14 cellular contexts compared by ENCODE assay signal in genomic region chr3:175270199-175270837, GRCh38.
A peak's percentile ranks its signal among the peaks of the same experiment; 100 is the strongest.
DNase-seq lines count a peak whose midpoint lies in the region; ATAC-seq and TF ChIP-seq lines count a peak whose summit lies in the region.
"Had no signal": no experiment of that assay in that cellular context is flagged by ENCODE, and none has a peak within 500 bp of the region (broad histone marks: within the 10 kb centered on the region; RNA-seq: fewer than 3 reads in every experiment).

No MANE protein-coding gene starts in this region.

- H3K36me3 Mint-ChIP-seq in neural crest cell (ENCODE audit: low read depth) = no peaks in the 10 kb centered on the region

- H3K27ac Mint-ChIP-seq in neural crest cell (ENCODE audit: unreplicated experiment) = peak overlapping the region; percentile 16
- H3K27ac Mint-ChIP-seq: activated B cell treated with CpG ODN at 0.5 μM for 24 hours had no signal

- peaks cover 19% of the 10 kb centered on the region for H3K4me1 Mint-ChIP-seq in neural crest cell
- H3K4me1 Mint-ChIP-seq: activated B cell treated with CpG ODN at 0.5 μM for 24 hours had no signal

- DNase-seq in Daoy (ENCODE audit: low read depth) (peak; percentile 57), NCI-H1436 treated with DMSO at 0.1 percent for 48 hours (lab: John Stamatoyannopoulos, UW) (peak; percentile 90), amniotic epithelial cell (ENCODE audit: low read depth) (peak; percentile 84), neural crest cell (ENCODE audit: low read depth, low spot score) (no peak), activated gamma-delta T cell (lab: John Stamatoyannopoulos, UW) (no peak), Ammon's horn (ENCODE audit: low spot score) (no peak)
- DNase-seq: activated B cell treated with CpG ODN at 0.5 μM for 24 hours; activated effector memory CD4-positive, alpha-beta T cell treated with anti-CD3 and anti-CD28 coated beads, Interleukin-2, amount 50 U/mL, for 16 hours; head of caudate nucleus; Peyer's patch; stimulated activated CD4-positive, alpha-beta T cell treated with anti-CD3 and anti-CD28 coated beads, Interleukin-4, amount 100 ng/mL, for 4 hours; substantia nigra had no signal

- peak overlapping the region; percentile 12 for H3K4me3 Mint-ChIP-seq in neural crest cell
- H3K4me3 Mint-ChIP-seq: activated B cell treated with CpG ODN at 0.5 μM for 24 hours had no signal

- TF ChIP-seq CTCF in neural crest cell (conservative IDR thresholded peaks at IDR 0.05) = no peak

- no peak for ATAC-seq in HG02678 (IDR thresholded peaks at IDR 0.05; ENCODE audit: unreplicated experiment)
- ATAC-seq in HG02642 (IDR thresholded peaks at IDR 0.05; ENCODE audit: poor library complexity, unreplicated experiment) = no peak

- no peaks in the 10 kb centered on the region for H3K9me3 Mint-ChIP-seq in neural crest cell
- H3K9me3 Mint-ChIP-seq: activated B cell treated with CpG ODN at 0.5 μM for 24 hours had no signal

- no peaks in the 10 kb centered on the region for H3K27me3 Mint-ChIP-seq in neural crest cell (ENCODE audit: low read depth)
- H3K27me3 Mint-ChIP-seq: activated B cell treated with CpG ODN at 0.5 μM for 24 hours had no signal

Comparison
In these comparisons a context has a peak if more than half of its experiments do, and no peak if none do; other contexts are left out.
1. DNase-seq: peak in Daoy (single experiment), NCI-H1436 treated with DMSO at 0.1 percent for 48 hours (single experiment) and amniotic epithelial cell (single experiment); none in neural crest cell (single experiment), activated gamma-delta T cell (single experiment) and Ammon's horn (single experiment).